In the genomic region with DNA sequence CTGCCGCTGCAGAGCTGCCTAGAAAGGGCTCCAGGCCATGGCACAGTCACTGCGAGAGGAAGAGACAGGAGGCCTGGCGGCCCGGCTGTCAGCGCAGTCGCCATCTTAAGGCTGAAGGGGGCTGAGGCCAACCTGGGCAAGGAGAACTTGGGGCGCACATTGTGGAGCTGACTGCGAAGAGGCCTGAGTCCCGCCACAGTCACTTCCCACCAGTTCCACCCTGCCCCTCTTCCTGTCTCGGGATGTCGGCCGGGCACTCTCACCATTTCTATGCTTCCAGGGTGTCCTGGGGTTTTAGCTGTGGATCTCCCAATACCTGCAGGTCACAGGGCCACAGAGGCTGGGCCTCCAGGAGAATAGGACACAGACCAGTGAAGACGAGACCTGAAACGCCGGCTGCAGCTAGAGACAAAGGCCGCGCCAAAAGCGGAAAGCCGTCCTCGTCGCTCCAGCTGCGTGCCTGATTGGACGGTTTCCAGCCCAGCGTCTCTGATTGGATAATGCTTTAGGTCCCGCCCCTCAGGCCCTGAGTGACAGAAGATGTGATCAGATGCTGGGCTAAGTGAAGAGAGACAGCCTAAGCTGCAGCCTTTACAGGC, we compare ENCODE assay signal across 8 cellular contexts.
DNase-seq lines count a peak whose midpoint lies in the region; ATAC-seq lines count a peak whose summit lies in the region.

No MANE protein-coding gene starts in this region.

- no peaks in the 10 kb centered on the region for H3K9me3 ChIP-seq in mononuclear cell (ENCODE audit: low read depth, low read length)

- no peaks in the 10 kb centered on the region for H3K27me3 ChIP-seq in mononuclear cell (ENCODE audit: insufficient read depth, low read length)

- peak; percentile 70 for ATAC-seq in HG02623 (IDR thresholded peaks at IDR 0.05; ENCODE audit: unreplicated experiment)
- ATAC-seq in GM21381 (IDR thresholded peaks at IDR 0.05; ENCODE audit: unreplicated experiment), result no peak

- H3K4me1 ChIP-seq in mononuclear cell (ENCODE audit: insufficient read depth, low read length), result peaks cover 8% of the 10 kb centered on the region

- DNase-seq in DMS53 treated with DMSO at 0.1 percent for 48 hours (lab: John Stamatoyannopoulos, UW; ENCODE audit: unreplicated experiment) (peak; percentile 71), NCI-H345 treated with DMSO at 0.1 percent for 48 hours (lab: John Stamatoyannopoulos, UW; ENCODE audit: unreplicated experiment) (peak; percentile 46), epidermal melanocyte (ENCODE audit: insufficient read length, low spot score) (peak; percentile 44)
- DNase-seq in activated CD8-positive, alpha-beta memory T cell treated with anti-CD3 and anti-CD28 coated beads, Interleukin-2, amount 50 U/mL, for 48 hours, result peak; percentile 91
- peak; percentile 63 for DNase-seq in stimulated activated CD8-positive, alpha-beta memory T cell treated with anti-CD3 and anti-CD28 coated beads, Interleukin-15, amount 100 ng/mL, for 24 hours (ENCODE audit: low read depth)

- H3K4me3 ChIP-seq in mononuclear cell (ENCODE audit: low read length), result peak overlapping the region; percentile 58
